Comparison of ENCODE assay signal across 22 cellular contexts in the genomic region with DNA sequence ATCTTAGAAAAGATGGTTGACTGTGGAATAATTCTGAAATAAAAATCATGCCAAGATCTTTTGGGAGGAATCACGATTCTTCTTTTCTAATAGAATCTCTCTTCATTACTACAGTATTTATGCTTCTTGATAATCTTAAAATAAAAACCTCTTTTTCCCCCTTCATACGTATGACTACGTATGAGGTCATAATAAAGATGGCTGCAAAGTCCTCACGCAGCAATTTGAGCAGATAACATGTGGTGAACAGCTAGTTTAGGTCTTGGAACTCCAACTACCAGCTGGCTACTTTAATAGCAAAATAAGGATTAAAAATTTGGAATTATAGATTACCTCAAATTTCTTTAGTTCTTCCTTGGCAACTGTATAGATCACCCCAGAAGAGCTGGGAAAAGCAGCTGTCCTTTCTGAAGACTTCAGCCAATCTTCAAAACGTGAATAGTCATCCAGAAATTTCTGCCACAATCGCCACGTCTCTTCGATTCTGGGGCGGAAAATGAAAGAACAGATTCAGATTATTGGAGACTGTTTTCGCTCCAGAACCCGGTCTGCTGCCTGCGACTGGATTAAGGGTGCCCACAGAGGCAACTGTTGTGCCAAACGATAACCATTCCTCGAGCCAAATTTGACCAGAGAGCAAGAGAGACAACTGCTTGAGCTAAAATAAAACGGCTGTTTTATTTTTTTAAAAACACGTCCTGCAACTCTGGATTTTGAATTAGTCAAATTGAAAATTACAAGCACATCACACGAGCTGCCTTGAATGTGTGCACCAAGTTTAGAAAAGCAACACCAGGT.
"Had no signal": no experiment of that assay in that cellular context is flagged by ENCODE, and none has a peak within 500 bp of the region (broad histone marks: within the 10 kb centered on the region; RNA-seq: fewer than 3 reads in every experiment).

No MANE protein-coding gene starts in this region.

- H3K4me3 ChIP-seq: left lung, lung, pancreas, prostate gland, testis, transverse colon had no signal

- H3K27me3 ChIP-seq: foreskin keratinocyte, left lung, pancreas, testis, transverse colon had no signal

- ATAC-seq: activated naive CD8-positive, alpha-beta T cell treated with anti-CD3 and anti-CD28 coated beads, Interleukin-2, amount 50 U/mL, for 24 hours; esophagus mucosa; foreskin keratinocyte; left lung; naive thymus-derived CD8-positive, alpha-beta T cell; pancreas; stimulated activated naive CD8-positive, alpha-beta T cell treated with anti-CD3 and anti-CD28 coated beads, Interleukin-15, Interleukin-2, amounts not matched to agents 100 U/mL and 50 U/mL, for 24 hours had no signal

- DNase-seq: activated CD4-positive, alpha-beta T cell treated with anti-CD3 and anti-CD28 coated beads for 4 hours; activated CD4-positive, alpha-beta T cell treated with anti-CD3 and anti-CD28 coated beads, Interleukin-2, amount 50 U/mL, for 4 hours; activated effector memory CD4-positive, alpha-beta T cell treated with anti-CD3 and anti-CD28 coated beads, Interleukin-2, amount 50 U/mL, for 16 hours; activated naive CD4-positive, alpha-beta T cell treated with anti-CD3 and anti-CD28 coated beads, Interleukin-2, amount 10 ng/mL, durations not matched to agents 7 days and 5 days; activated naive CD8-positive, alpha-beta T cell treated with anti-CD3 and anti-CD28 coated beads, Interleukin-2, amount 50 U/mL, for 24 hours; activated T-cell treated with anti-CD3 and anti-CD28 coated beads for 4 hours; amygdala; endodermal cell; foreskin keratinocyte; left lung; naive thymus-derived CD8-positive, alpha-beta T cell; nucleus accumbens; pancreas; stimulated activated CD4-positive, alpha-beta T cell treated with anti-CD3 and anti-CD28 coated beads, Interleukin-2, amount 100 ng/mL, for 48 hours; stimulated activated naive CD8-positive, alpha-beta T cell treated with anti-CD3 and anti-CD28 coated beads, Interleukin-15, Interleukin-2, amounts not matched to agents 100 U/mL and 50 U/mL, for 24 hours; testis; transverse colon had no signal

- H3K27ac ChIP-seq: foreskin keratinocyte, left lung, pancreas, prostate gland, testis, transverse colon, VCaP had no signal

- FAIRE-seq: pancreas, TTC549 had no signal

- H3K9me3 ChIP-seq: left lung, pancreas, prostate gland, testis, transverse colon had no signal

- H3K4me1 ChIP-seq: foreskin keratinocyte, left lung, pancreas, prostate gland, testis, transverse colon had no signal
